1 cellular context compared by ENCODE assay signal in genomic region chr2:85476624-85477023, GRCh38.
TF ChIP-seq lines count a peak whose summit lies in the region.

No MANE protein-coding gene starts in this region.

TF ChIP-seq in HepG2, 621 proteins besides CTCF, POLR2A, EP300 and RAD21:
- no peak for TF ChIP-seq PAXIP1 (CRISPR knock-in tag; conservative IDR thresholded peaks at IDR 0.05)
- no peak for TF ChIP-seq TEAD3 (CRISPR knock-in tag; optimal IDR thresholded peaks at IDR 0.05; ENCODE audit: borderline replicate concordance)
- no peak for TF ChIP-seq RNF2 (conservative IDR thresholded peaks at IDR 0.05; ENCODE audit: low read depth)
- TF ChIP-seq PHF5A (CRISPR knock-in tag; IDR thresholded peaks at IDR 0.05; ENCODE audit: low read depth, unreplicated experiment): no peak
- TF ChIP-seq SNAPC5 (CRISPR knock-in tag; IDR thresholded peaks at IDR 0.05; ENCODE audit: borderline replicate concordance): no peak
- TF ChIP-seq ZFP82 (CRISPR knock-in tag; IDR thresholded peaks at IDR 0.05; ENCODE audit: borderline replicate concordance): no peak
- no peak for TF ChIP-seq GMEB2 (CRISPR knock-in tag; IDR thresholded peaks at IDR 0.05; ENCODE audit: low read depth)
- no peak for TF ChIP-seq REPIN1 (CRISPR knock-in tag; IDR thresholded peaks at IDR 0.05; ENCODE audit: borderline replicate concordance, low read depth)
- no peak for TF ChIP-seq ZNF160 (CRISPR knock-in tag; IDR thresholded peaks at IDR 0.05)
- no peak for TF ChIP-seq CC2D1A (CRISPR knock-in tag; IDR thresholded peaks at IDR 0.05)
- no peak for TF ChIP-seq ZMAT5 (CRISPR knock-in tag; IDR thresholded peaks at IDR 0.05; ENCODE audit: borderline replicate concordance, low read depth)
- no peak for TF ChIP-seq MAX (IDR thresholded peaks at IDR 0.05)
- TF ChIP-seq MXD3 (CRISPR knock-in tag; IDR thresholded peaks at IDR 0.05): no peak
- TF ChIP-seq CCDC6 (CRISPR knock-in tag; IDR thresholded peaks at IDR 0.05): no peak
- no peak for TF ChIP-seq ZNF10 (CRISPR knock-in tag; IDR thresholded peaks at IDR 0.05; ENCODE audit: borderline replicate concordance, low read depth)
- TF ChIP-seq MYNN (CRISPR knock-in tag; IDR thresholded peaks at IDR 0.05; ENCODE audit: low read depth): no peak
- 0 out of 2 replicates have a peak, but pooled peaks have one; percentile 5 for TF ChIP-seq ZNF292 (CRISPR knock-in tag; IDR thresholded peaks at IDR 0.05; ENCODE audit: borderline replicate concordance, low read depth)
- 0 out of 2 replicates have a peak, but pooled peaks have one; percentile 14 for TF ChIP-seq RXRA (CRISPR knock-in tag; IDR thresholded peaks at IDR 0.05)
- TF ChIP-seq HDAC2 (CRISPR knock-in tag; IDR thresholded peaks at IDR 0.05): no peak
- TF ChIP-seq HHEX (CRISPR knock-in tag; IDR thresholded peaks at IDR 0.05): no peak
- TF ChIP-seq KLF12 (CRISPR knock-in tag; IDR thresholded peaks at IDR 0.05; ENCODE audit: borderline replicate concordance): no peak
- TF ChIP-seq ZNF121 (CRISPR knock-in tag; IDR thresholded peaks at IDR 0.05): peak; percentile 95
